23 cellular contexts compared by ENCODE assay signal in genomic region chr3:141909408-141909807, GRCh38. TPM values are rescaled to one million over a fixed set of nuclear protein-coding genes. Genes with fewer than 3 reads are reported as not detected.
DNase-seq lines count a peak whose midpoint lies in the region; ATAC-seq and TF ChIP-seq lines count a peak whose summit lies in the region.
"Had no signal": no experiment of that assay in that cellular context is flagged by ENCODE, and none has a peak within 500 bp of the region (broad histone marks: within the 10 kb centered on the region; RNA-seq: fewer than 3 reads in every experiment).

No MANE protein-coding gene starts in this region.

- TF ChIP-seq CTCF in Caco-2 (IDR thresholded peaks at IDR 0.05; ENCODE audit: insufficient read depth in 1 of 2, low read depth in 1 of 2, low read length in 1 of 2, severe bottlenecking in 1 of 2, unreplicated experiment in 1 of 2) (no peak), mesothelial cell of epicardium (IDR thresholded peaks at IDR 0.05; ENCODE audit: unreplicated experiment) (no peak), vagina (IDR thresholded peaks at IDR 0.05) (no peak)

- H3K36me3 ChIP-seq in Caco-2 (ENCODE audit: control insufficient read depth, insufficient read depth, low read length) (peaks cover 1% of the 10 kb centered on the region; the same call in 1 of the 2 replicates), vagina (peaks cover 0 to 44% of the 10 kb centered on the region in 2 donors)

- CTCF ChIA-PET in Caco-2 (lab: Charles Lee), result no interaction called here

- no peak overlapping the region for H3K4me3 Mint-ChIP-seq in activated CD4-positive, alpha-beta T cell treated with anti-CD3 and anti-CD28 coated beads, Interleukin-2, amount 10 ng/mL, durations not matched to agents 24 days and 14 days
- H3K4me3 Mint-ChIP-seq in Caco-2 (ENCODE audit: unreplicated experiment) (no peak overlapping the region), mesothelial cell of epicardium (no peak overlapping the region)
- H3K4me3 Mint-ChIP-seq in activated T-helper 2 cell treated with anti-CD3 and anti-CD28 coated beads, Interferon-gamma antibody, Interleukin-2, Interleukin-4, amounts not matched to agents 10 μg/mL and 5 μg/mL and 100 μg/mL, durations not matched to agents 14 hours and 24 hours and 36 hours (ENCODE audit: low read depth), result no peak overlapping the region
- H3K4me3 Mint-ChIP-seq in activated naive CD8-positive, alpha-beta T cell treated with anti-CD3 and anti-CD28 coated beads for 36 hours, result no peak overlapping the region
- H3K4me3 Mint-ChIP-seq: CD14-positive monocyte had no signal

- ATAC-seq in GM21381 (IDR thresholded peaks at IDR 0.05; ENCODE audit: unreplicated experiment), result no peak
- ATAC-seq: PC-3 had no signal

- intact Hi-C loops in activated CD4-positive, alpha-beta T cell treated with anti-CD3 and anti-CD28 coated beads, Interleukin-2, amount 10 ng/mL, durations not matched to agents 24 days and 14 days (cut with micrococcal nuclease), result no loop called here
- intact Hi-C loops in Caco-2 (cut with micrococcal nuclease; ENCODE audit: unreplicated experiment), result no loop called here
- intact Hi-C loops in activated T-helper 2 cell treated with anti-CD3 and anti-CD28 coated beads, Interferon-gamma antibody, Interleukin-2, Interleukin-4, amounts not matched to agents 10 μg/mL and 5 μg/mL and 100 μg/mL, durations not matched to agents 14 hours and 24 hours and 36 hours (cut with micrococcal nuclease), result no loop called here
- intact Hi-C loops in vagina (cut with DNase I), result no loop called here

- POLR2A ChIA-PET in Caco-2 (lab: Charles Lee), result interaction anchor here (0.6 kb wide), 1 partner anchor 40 kb away, joined by 6 read pairs; no protein-coding TSS in a partner anchor

- no peaks in the 10 kb centered on the region for H3K9me3 ChIP-seq in Caco-2
- H3K9me3 ChIP-seq in vagina, result no peaks in the 10 kb centered on the region
- H3K9me3 ChIP-seq: SK-N-SH had no signal

- H3K36me3 Mint-ChIP-seq in activated CD4-positive, alpha-beta T cell treated with anti-CD3 and anti-CD28 coated beads, Interleukin-2, amount 10 ng/mL, durations not matched to agents 24 days and 14 days (ENCODE audit: low read depth), result peaks cover 71% of the 10 kb centered on the region
- peaks cover 79% of the 10 kb centered on the region for H3K36me3 Mint-ChIP-seq in Caco-2 (ENCODE audit: insufficient read depth, unreplicated experiment)
- peaks cover 81% of the 10 kb centered on the region for H3K36me3 Mint-ChIP-seq in activated T-helper 2 cell treated with anti-CD3 and anti-CD28 coated beads, Interferon-gamma antibody, Interleukin-2, Interleukin-4, amounts not matched to agents 10 μg/mL and 5 μg/mL and 100 μg/mL, durations not matched to agents 14 hours and 24 hours and 36 hours (ENCODE audit: low read depth)
- peaks cover 40% of the 10 kb centered on the region for H3K36me3 Mint-ChIP-seq in mesothelial cell of epicardium
- H3K36me3 Mint-ChIP-seq in activated naive CD8-positive, alpha-beta T cell treated with anti-CD3 and anti-CD28 coated beads for 36 hours, result peaks cover 56% of the 10 kb centered on the region

- H3K4me3 ChIP-seq in Caco-2 (ENCODE audit: low read depth, low read length) (no peak overlapping the region), vagina (no peak overlapping the region)

- TF ChIP-seq POLR2A in vagina (IDR thresholded peaks at IDR 0.05), result no peak

- H3K4me1 Mint-ChIP-seq in activated CD4-positive, alpha-beta T cell treated with anti-CD3 and anti-CD28 coated beads, Interleukin-2, amount 10 ng/mL, durations not matched to agents 24 days and 14 days, result peaks cover 14% of the 10 kb centered on the region
- H3K4me1 Mint-ChIP-seq in Caco-2 (ENCODE audit: low read depth, unreplicated experiment) (no peaks in the 10 kb centered on the region), mesothelial cell of epicardium (peaks cover 29% of the 10 kb centered on the region)
- peaks cover 12% of the 10 kb centered on the region for H3K4me1 Mint-ChIP-seq in activated T-helper 2 cell treated with anti-CD3 and anti-CD28 coated beads, Interferon-gamma antibody, Interleukin-2, Interleukin-4, amounts not matched to agents 10 μg/mL and 5 μg/mL and 100 μg/mL, durations not matched to agents 14 hours and 24 hours and 36 hours (ENCODE audit: low read depth)
- peaks cover 4% of the 10 kb centered on the region for H3K4me1 Mint-ChIP-seq in activated naive CD8-positive, alpha-beta T cell treated with anti-CD3 and anti-CD28 coated beads for 36 hours

- H3K27me3 Mint-ChIP-seq in activated CD4-positive, alpha-beta T cell treated with anti-CD3 and anti-CD28 coated beads, Interleukin-2, amount 10 ng/mL, durations not matched to agents 24 days and 14 days, result no peaks in the 10 kb centered on the region
- H3K27me3 Mint-ChIP-seq in Caco-2 (ENCODE audit: insufficient read depth, unreplicated experiment), result no peaks in the 10 kb centered on the region
- no peaks in the 10 kb centered on the region for H3K27me3 Mint-ChIP-seq in activated T-helper 2 cell treated with anti-CD3 and anti-CD28 coated beads, Interferon-gamma antibody, Interleukin-2, Interleukin-4, amounts not matched to agents 10 μg/mL and 5 μg/mL and 100 μg/mL, durations not matched to agents 14 hours and 24 hours and 36 hours (ENCODE audit: low read depth)
- H3K27me3 Mint-ChIP-seq in mesothelial cell of epicardium (ENCODE audit: low read depth), result no peaks in the 10 kb centered on the region
- H3K27me3 Mint-ChIP-seq in activated naive CD8-positive, alpha-beta T cell treated with anti-CD3 and anti-CD28 coated beads for 36 hours, result no peaks in the 10 kb centered on the region

- H3K27ac ChIP-seq in vagina, result no peak overlapping the region
- H3K27ac ChIP-seq: 22Rv1, KMS-11 had no signal

- H3K9me3 Mint-ChIP-seq in activated CD4-positive, alpha-beta T cell treated with anti-CD3 and anti-CD28 coated beads, Interleukin-2, amount 10 ng/mL, durations not matched to agents 24 days and 14 days, result peaks cover 6% of the 10 kb centered on the region
- H3K9me3 Mint-ChIP-seq in Caco-2 (ENCODE audit: unreplicated experiment), result peaks cover 11% of the 10 kb centered on the region
- peaks cover 8% of the 10 kb centered on the region for H3K9me3 Mint-ChIP-seq in activated T-helper 2 cell treated with anti-CD3 and anti-CD28 coated beads, Interferon-gamma antibody, Interleukin-2, Interleukin-4, amounts not matched to agents 10 μg/mL and 5 μg/mL and 100 μg/mL, durations not matched to agents 14 hours and 24 hours and 36 hours
- H3K9me3 Mint-ChIP-seq in mesothelial cell of epicardium, result peaks cover 12% of the 10 kb centered on the region
- peaks cover 4% of the 10 kb centered on the region for H3K9me3 Mint-ChIP-seq in activated naive CD8-positive, alpha-beta T cell treated with anti-CD3 and anti-CD28 coated beads for 36 hours

- H3K4me1 ChIP-seq in Caco-2, result no peaks in the 10 kb centered on the region
- no peaks in the 10 kb centered on the region for H3K4me1 ChIP-seq in vagina

- BruUV-seq in Caco-2 (replicated peaks; lab: Mats Ljungman, UMichigan), result TSS peak; percentile 3

- no peak for DNase-seq in activated CD4-positive, alpha-beta T cell treated with anti-CD3 and anti-CD28 coated beads, Interleukin-2, amount 10 ng/mL, durations not matched to agents 24 days and 14 days
- no peak for DNase-seq in activated CD4-positive, alpha-beta T cell treated with anti-CD3 and anti-CD28 coated beads for 4 hours
- DNase-seq in Caco-2, result no peak
- no peak for DNase-seq in activated T-helper 2 cell treated with anti-CD3 and anti-CD28 coated beads, Interferon-gamma antibody, Interleukin-2, Interleukin-4, amounts not matched to agents 10 μg/mL and 5 μg/mL and 100 μg/mL, durations not matched to agents 14 hours and 24 hours and 36 hours (ENCODE audit: low spot score)
- DNase-seq in mesothelial cell of epicardium (ENCODE audit: low spot score in 2 of 2, unreplicated experiment in 2 of 2), result no peak
- no peak for DNase-seq in activated naive CD8-positive, alpha-beta T cell treated with anti-CD3 and anti-CD28 coated beads for 36 hours
- no peak for DNase-seq in vagina (ENCODE audit: extremely low spot score in 2 of 2)
- DNase-seq: AML-193, DMS153, GDM1, NCI-H1417, NCI-H187, NCI-H226, NCI-H524, NCI-H82, PC-3, RPMI8226, SHP77 treated with DMSO at 0.1 percent for 48 hours, SK-N-SH had no signal

- H3K27me3 ChIP-seq in Caco-2 (replicated peaks; ENCODE audit: control insufficient read depth, insufficient read depth, low read length), result no peaks in the 10 kb centered on the region
- no peaks in the 10 kb centered on the region for H3K27me3 ChIP-seq in vagina

- peak overlapping the region; percentile 8 for H3K27ac Mint-ChIP-seq in activated CD4-positive, alpha-beta T cell treated with anti-CD3 and anti-CD28 coated beads, Interleukin-2, amount 10 ng/mL, durations not matched to agents 24 days and 14 days
- H3K27ac Mint-ChIP-seq in Caco-2 (ENCODE audit: unreplicated experiment) (peak overlapping the region; percentile 20), mesothelial cell of epicardium (peak overlapping the region; percentile 75)
- H3K27ac Mint-ChIP-seq in activated T-helper 2 cell treated with anti-CD3 and anti-CD28 coated beads, Interferon-gamma antibody, Interleukin-2, Interleukin-4, amounts not matched to agents 10 μg/mL and 5 μg/mL and 100 μg/mL, durations not matched to agents 14 hours and 24 hours and 36 hours, result peak overlapping the region; percentile 51
- no peak overlapping the region for H3K27ac Mint-ChIP-seq in activated naive CD8-positive, alpha-beta T cell treated with anti-CD3 and anti-CD28 coated beads for 36 hours

RNA-seq across cellular contexts. Expression of gene ATP1B3, which starts 33.0 kb away (rescaled TPM):
- total RNA-seq in activated CD4-positive, alpha-beta T cell treated with anti-CD3 and anti-CD28 coated beads, Interleukin-2, amount 10 ng/mL, durations not matched to agents 24 days and 14 days, result 223 and 224 TPM in 2 replicates
- total RNA-seq in Caco-2 (2022), result 155 and 189 TPM in 2 replicates
- total RNA-seq in activated T-helper 2 cell treated with anti-CD3 and anti-CD28 coated beads, Interferon-gamma antibody, Interleukin-2, Interleukin-4, amounts not matched to agents 10 μg/mL and 5 μg/mL and 100 μg/mL, durations not matched to agents 14 hours and 24 hours and 36 hours, result 206 and 217 TPM in 2 replicates
- total RNA-seq in mesothelial cell of epicardium, result 139 to 154 TPM (median 149 TPM) in 3 replicates
- 100 to 1,000 TPM; 143 to 157 TPM for total RNA-seq in activated naive CD8-positive, alpha-beta T cell treated with anti-CD3 and anti-CD28 coated beads for 36 hours
- 88.1 TPM for total RNA-seq in vagina
